In the genomic region with DNA sequence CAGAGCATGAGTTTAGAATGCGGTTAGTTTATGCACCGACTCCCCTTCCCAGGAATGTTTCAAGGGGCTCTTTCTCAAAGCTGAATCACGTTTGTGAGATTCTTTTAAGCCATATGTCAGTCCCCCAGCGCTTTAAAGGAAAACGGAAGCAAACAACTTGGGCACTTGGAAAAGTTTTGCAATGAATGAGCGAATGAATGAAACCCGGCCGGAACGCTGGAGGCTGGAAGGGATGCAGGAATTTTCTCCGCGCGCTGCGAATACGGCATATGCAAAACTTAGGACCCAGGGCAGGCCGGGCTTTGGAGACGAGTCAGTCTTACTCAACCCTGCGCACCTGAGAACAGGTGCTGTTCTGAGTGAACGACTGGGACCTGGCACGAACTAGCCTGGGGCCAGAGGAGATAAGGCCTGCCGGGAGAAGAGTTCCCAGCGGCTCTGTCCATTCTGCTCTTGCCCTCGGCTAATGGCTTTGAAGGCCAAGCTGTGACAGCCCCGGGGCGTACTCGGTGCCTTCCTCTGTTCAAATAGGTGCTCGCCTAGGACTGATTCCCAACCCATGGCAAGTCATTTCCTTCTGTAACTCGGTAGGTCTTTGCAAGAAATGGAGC, we compare ENCODE assay signal across 10 cellular contexts. TPM values are rescaled to one million over a fixed set of nuclear protein-coding genes. Genes with fewer than 3 reads are reported as not detected.
DNase-seq lines count a peak whose midpoint lies in the region; FAIRE-seq and TF ChIP-seq lines count a peak whose summit lies in the region.
"Had no signal": no experiment of that assay in that cellular context is flagged by ENCODE, and none has a peak within 500 bp of the region (broad histone marks: within the 10 kb centered on the region; RNA-seq: fewer than 3 reads in every experiment).

No MANE protein-coding gene starts in this region.

- H3K36me3 ChIP-seq in H1 (ENCODE audit: control insufficient read depth in 2 of 4, insufficient read depth in 4 of 4, low read length in 3 of 4): no peaks in the 10 kb centered on the region
- H3K36me3 ChIP-seq in smooth muscle cell (ENCODE audit: low read depth): no peaks in the 10 kb centered on the region

- H3K4ac ChIP-seq in H1 (replicated peaks; ENCODE audit: insufficient read length, low read depth, low read length): no peak overlapping the region

- H3K4me1 ChIP-seq in H1 (replicated peaks in 1 of 4; ENCODE audit: control insufficient read depth in 3 of 4, insufficient read depth in 4 of 4, low read length in 3 of 4) (no peaks in the 10 kb centered on the region), smooth muscle cell (ENCODE audit: low read depth) (no peaks in the 10 kb centered on the region)

- DNase-seq in HuH-7 (ENCODE audit: low spot score) (peak; percentile 25), H1 (ENCODE audit: low read depth in 1 of 2, low spot score in 2 of 2) (peak in 1 of 2 experiments; percentile 52), left kidney (ENCODE audit: low read depth, low spot score) (peak; percentile 61), smooth muscle cell (lab: John Stamatoyannopoulos, UW; ENCODE audit: unreplicated experiment) (peak; percentile 2), inferior parietal cortex (ENCODE audit: extremely low spot score) (no peak), SK-N-DZ (ENCODE audit: low spot score) (no peak), 8988T (no peak), KG1 (lab: John Stamatoyannopoulos, UW) (no peak)
- DNase-seq: activated B cell treated with CpG ODN at 0.5 μM for 24 hours, occipital lobe had no signal

- H2BK20ac ChIP-seq in H1 (ENCODE audit: low read length): no peak overlapping the region

- FAIRE-seq in H1 (lab: Jason Lieb, UNC): peak; percentile 78

- no peak overlapping the region for H2BK120ac ChIP-seq in H1 (replicated peaks; ENCODE audit: low read depth, low read length)

- no peak overlapping the region for H3K9ac ChIP-seq in H1 (replicated peaks in 1 of 4; ENCODE audit: extremely low read depth in 1 of 4, low read depth in 3 of 4, low read length in 3 of 4)
- H3K9ac ChIP-seq in smooth muscle cell (ENCODE audit: low read depth): no peak overlapping the region

- no peak overlapping the region for H2AK5ac ChIP-seq in H1 (ENCODE audit: low read depth, low read length)

- peaks cover 9% of the 10 kb centered on the region; the same call in 1 of the 2 replicates for H3K23me2 ChIP-seq in H1 (ENCODE audit: low read depth, low read length)

- H3K27me3 ChIP-seq in H1 (replicated peaks in 1 of 4; ENCODE audit: control insufficient read depth in 3 of 4, extremely low read depth in 1 of 4, insufficient read depth in 3 of 4, low read length in 3 of 4): peaks cover 3 to 25% (median 11%) of the 10 kb centered on the region in 4 experiments; a peak in 6 of 7 replicates
- H3K27me3 ChIP-seq in smooth muscle cell (ENCODE audit: low read depth): no peaks in the 10 kb centered on the region

- H2BK15ac ChIP-seq in H1 (ENCODE audit: low read length): no peak overlapping the region

- TF ChIP-seq RAD21 in H1 (IDR thresholded peaks at IDR 0.05 in 1 of 2, conservative IDR thresholded peaks at IDR 0.05 in 1 of 2; ENCODE audit: low read depth in 2 of 2, low read length in 2 of 2): no peak

- no peak overlapping the region for H3K23ac ChIP-seq in H1 (ENCODE audit: insufficient read length)

- H4K5ac ChIP-seq in H1 (ENCODE audit: insufficient read length, low read depth, low read length): no peak overlapping the region

- no peak overlapping the region for H3K14ac ChIP-seq in H1 (ENCODE audit: insufficient read length)

- peak overlapping the region; percentile 83 to 91 for H3K4me2 ChIP-seq in H1 (ENCODE audit: insufficient read depth in 1 of 2, low read depth in 2 of 2, low read length in 2 of 2)
- peak overlapping the region; percentile 90 for H3K4me2 ChIP-seq in smooth muscle cell

- H2BK12ac ChIP-seq in H1 (ENCODE audit: low read depth, low read length): no peak overlapping the region

- no peaks in the 10 kb centered on the region for H3K79me1 ChIP-seq in H1 (ENCODE audit: low read depth, low read length)

- 1% methylated on average over 21 of the region's 27 CpGs; no CpG with 5 or more reads in 1 of the 2 experiments for WGBS in H1 (ENCODE audit: extremely low coverage in 1 of 2, insufficient coverage in 1 of 2, insufficient read length in 1 of 2, insufficient replicate concordance in 2 of 2, low coverage in 1 of 2, low lambda C conversion rate in 2 of 2, missing lambda C conversion rate in 1 of 2), 2 experiments
- 33% methylated on average over 27 of the region's 27 CpGs for WGBS in smooth muscle cell (ENCODE audit: low lambda C conversion rate)

- no peaks in the 10 kb centered on the region for H3F3A ChIP-seq in smooth muscle cell (ENCODE audit: low read depth)

- H3K9me3 ChIP-seq in H1 (ENCODE audit: insufficient read depth in 2 of 2, low read depth in 1 of 2, low read length in 1 of 2) (no peaks in the 10 kb centered on the region), smooth muscle cell (replicated peaks; ENCODE audit: low read depth) (no peaks in the 10 kb centered on the region)

- CTCF ChIA-PET in H1 (lab: Charles Lee; ENCODE audit: partially characterized antibody): interaction anchor here (0.8 kb wide), 1 partner anchor 174 kb away, joined by 3 read pairs; no protein-coding TSS in a partner anchor

- TF ChIP-seq CTCF in H1 (IDR thresholded peaks at IDR 0.05; ENCODE audit: control extremely low read depth in 1 of 3, insufficient read depth in 1 of 3, low read depth in 1 of 3, low read length in 3 of 3): no peak
- TF ChIP-seq CTCF in smooth muscle cell (IDR thresholded peaks at IDR 0.05; ENCODE audit: borderline replicate concordance, insufficient read depth, poor library complexity, severe bottlenecking): no peak

- no peak overlapping the region for H4K8ac ChIP-seq in H1 (ENCODE audit: extremely low read depth, insufficient read depth, low read length)

- H2AFZ ChIP-seq in H1 (ENCODE audit: low read length): no peak overlapping the region
- H2AFZ ChIP-seq in smooth muscle cell (ENCODE audit: low read depth): peak overlapping the region; percentile 85

- H3K27ac ChIP-seq in H1 (ENCODE audit: low read depth, low read length): no peak overlapping the region
- H3K27ac ChIP-seq in smooth muscle cell (ENCODE audit: low read depth): no peak overlapping the region

- no peak for TF ChIP-seq POLR2A in H1 (IDR thresholded peaks at IDR 0.05; ENCODE audit: control extremely low read depth in 1 of 2, low read depth in 2 of 2, low read length in 2 of 2)

- POLR2A ChIA-PET in H1 (lab: Charles Lee; ENCODE audit: partially characterized antibody): interaction anchor here (1.2 to 1.3 kb wide), 2 partner anchors 24 to 25 kb away, joined by 3 to 4 read pairs; no protein-coding TSS in a partner anchor

- no peak overlapping the region for H3K18ac ChIP-seq in H1 (ENCODE audit: extremely low read depth, low read length)

- H4K91ac ChIP-seq in H1 (replicated peaks; ENCODE audit: insufficient read length, low read length): no peak overlapping the region

- H3K79me2 ChIP-seq in H1 (ENCODE audit: control insufficient read depth in 1 of 2, insufficient read depth in 2 of 2, low read length in 2 of 2) (no peaks in the 10 kb centered on the region), smooth muscle cell (ENCODE audit: low read depth) (no peaks in the 10 kb centered on the region)

- no peaks in the 10 kb centered on the region for H4K20me1 ChIP-seq in H1 (replicated peaks in 1 of 2; ENCODE audit: control insufficient read depth in 1 of 2, insufficient read depth in 2 of 2, low read length in 2 of 2)
- H4K20me1 ChIP-seq in smooth muscle cell (ENCODE audit: low read depth): no peaks in the 10 kb centered on the region

- no peak for TF ChIP-seq EP300 in H1 (IDR thresholded peaks at IDR 0.05; ENCODE audit: borderline replicate concordance in 1 of 2, low read depth in 2 of 2, low read length in 2 of 2)

- no peak overlapping the region for H3K56ac ChIP-seq in H1 (replicated peaks; ENCODE audit: insufficient read length, low read depth, low read length)

- peak overlapping the region; percentile 36 to 65 (median 45) for H3K4me3 ChIP-seq in H1 (ENCODE audit: extremely low read depth in 1 of 4, insufficient read depth in 2 of 4, low read depth in 3 of 4, low read length in 4 of 4)
- peak overlapping the region; percentile 50 for H3K4me3 ChIP-seq in smooth muscle cell

- H2BK5ac ChIP-seq in H1 (ENCODE audit: low read depth, low read length): no peak overlapping the region

TF ChIP-seq in H1, 55 proteins besides CTCF, POLR2A, EP300 and RAD21 (continues in another document):
- TF ChIP-seq KDM4A (IDR thresholded peaks at IDR 0.05; ENCODE audit: low read depth, low read length, severe bottlenecking) (no peak), NANOG (IDR thresholded peaks at IDR 0.05; ENCODE audit: insufficient read depth, low read depth, low read length, poor library complexity, severe bottlenecking) (no peak), SP1 (IDR thresholded peaks at IDR 0.05; ENCODE audit: low read depth, low read length) (0 out of 2 replicates have a peak, but pooled peaks have one; percentile 42), RXRA (IDR thresholded peaks at IDR 0.05; ENCODE audit: insufficient read depth, low read depth, low read length) (no peak), TAF1 (IDR thresholded peaks at IDR 0.05; ENCODE audit: low read depth, low read length) (peak; percentile 47; the same call in 1 of the 2 replicates), SP2 (IDR thresholded peaks at IDR 0.05; ENCODE audit: low read length) (no peak), TEAD4 (IDR thresholded peaks at IDR 0.05; ENCODE audit: low read depth, low read length) (0 out of 2 replicates have a peak, but pooled peaks have one; percentile 28)
- TF ChIP-seq, protein P1, sequence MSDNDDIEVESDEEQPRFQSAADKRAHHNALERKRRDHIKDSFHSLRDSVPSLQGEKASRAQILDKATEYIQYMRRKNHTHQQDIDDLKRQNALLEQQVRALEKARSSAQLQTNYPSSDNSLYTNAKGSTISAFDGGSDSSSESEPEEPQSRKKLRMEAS (IDR thresholded peaks at IDR 0.05): peak; percentile 19; the same call in 1 of the 2 replicates

RNA-seq across cellular contexts. Expression of gene NRK, which starts 0.8 kb away (rescaled TPM):
- 7.0 and 8.3 TPM in 2 replicates for total RNA-seq in H1 (2021; fragmentation: NEBNext Ultra II Directional; extraction: Animal tissue kit (Norgen Biotek cat#: 25700))
- 0.86 and 0.99 TPM in 2 replicates for polyA plus RNA-seq in H1 (2011; rRNA removed)
- 1.1 TPM for polyA plus RNA-seq in H1 (2011; cell fraction: cytosol; rRNA removed)
- polyA plus RNA-seq in H1 (2011; cell fraction: nucleus; rRNA removed): 1.8 TPM
- polyA plus RNA-seq in H1 (2012, experiment 1 of 2): 1.2 to 2.1 TPM (median 1.7 TPM) in 4 replicates
- polyA plus RNA-seq in H1 (2012, experiment 2 of 2): 0.07 TPM
- 4.4 TPM for polyA plus RNA-seq in H1 (2013, experiment 1 of 2)
- 3.5 TPM for polyA plus RNA-seq in H1 (2013, experiment 2 of 2)
- 4.6 and 4.8 TPM in 2 replicates for polyA minus RNA-seq in H1 (2011; rRNA and poly(A)+ RNA removed)
- 2.8 TPM for polyA minus RNA-seq in H1 (2011; cell fraction: cytosol; rRNA and poly(A)+ RNA removed)
- 5.8 TPM for polyA minus RNA-seq in H1 (2011; cell fraction: nucleus; rRNA and poly(A)+ RNA removed)
- total RNA-seq in smooth muscle cell: 1.8 and 4.0 TPM in 2 replicates
- 0.55 and 1.7 TPM in 2 replicates for polyA plus RNA-seq in smooth muscle cell
- not detected in 2 replicates for polyA plus RNA-seq in SK-N-DZ (2014; cell fraction: cytosol; rRNA removed)
- not detected in 2 replicates for polyA plus RNA-seq in SK-N-DZ (2014; cell fraction: nucleus; rRNA removed)
- total RNA-seq: activated B cell treated with CpG ODN at 0.5 μM for 24 hours had no signal

Comparison
In these comparisons a context has a peak if more than half of its experiments do, and no peak if none do; other contexts are left out.
1. DNase-seq: peak in HuH-7 (single experiment), left kidney (single experiment) and smooth muscle cell (single experiment); none in inferior parietal cortex (single experiment), SK-N-DZ (single experiment), 8988T (single experiment) and KG1 (single experiment).